Comparison of ENCODE assay signal across 1 cellular context in genomic region chr7:56080726-56081435, GRCh38. TPM values are rescaled to one million over a fixed set of nuclear protein-coding genes. Genes with fewer than 3 reads are reported as not detected.
"Had no signal": no experiment of that assay in that cellular context is flagged by ENCODE, and none has a peak within 500 bp of the region (broad histone marks: within the 10 kb centered on the region; RNA-seq: fewer than 3 reads in every experiment).

No MANE protein-coding gene starts in this region.

RNA-seq across cellular contexts. Expression of gene PHKG1, which starts 11.9 kb away (rescaled TPM):
- total RNA-seq: smooth muscle cell had no signal
